ENCODE assay signal across 8 cellular contexts in genomic region chr17:18257747-18258355, GRCh38.
DNase-seq lines count a peak whose midpoint lies in the region; ATAC-seq and TF ChIP-seq lines count a peak whose summit lies in the region.

No MANE protein-coding gene starts in this region.

- H3K4me2 ChIP-seq in BLaER1 treated with 17β-estradiol and CSF1 and Interleukin-3, amounts not matched to agents 10 nM and 100 nM: peak overlapping the region; percentile 86 to 100 (median 93)

- peaks cover 38 to 48% (median 45%) of the 10 kb centered on the region in 10 experiments for H3K4me1 ChIP-seq in BLaER1 treated with 17β-estradiol and CSF1 and Interleukin-3, amounts not matched to agents 10 nM and 100 nM

- TF ChIP-seq CTCF in GM20000 (IDR thresholded peaks at IDR 0.05; ENCODE audit: extremely low read depth, missing control alignments): no peak

- peaks cover 37 to 44% (median 39%) of the 10 kb centered on the region in 11 experiments for H3K36me3 ChIP-seq in BLaER1 treated with 17β-estradiol and CSF1 and Interleukin-3, amounts not matched to agents 10 nM and 100 nM

- peak overlapping the region; percentile 90 to 98 (median 96) for H3K9ac ChIP-seq in BLaER1 treated with 17β-estradiol and CSF1 and Interleukin-3, amounts not matched to agents 10 nM and 100 nM

- no peaks in the 10 kb centered on the region for H3K9me3 ChIP-seq in BLaER1 treated with 17β-estradiol and CSF1 and Interleukin-3, amounts not matched to agents 10 nM and 100 nM (replicated peaks in 1 of 11)

- DNase-seq in GM20000 (ENCODE audit: low spot score) (peak; percentile 83), MV-4-11 (lab: John Stamatoyannopoulos, UW) (peak; percentile 65), dedifferentiated amniotic fluid mesenchymal stem cell (ENCODE audit: extremely low spot score) (peak; percentile 55), left kidney (ENCODE audit: low read depth, low spot score) (peak; percentile 69)
- DNase-seq in stimulated activated CD4-positive, alpha-beta T cell treated with anti-CD3 and anti-CD28 coated beads, Interleukin-4, amount 100 ng/mL, for 1 hour: peak; percentile 41

- ATAC-seq in activated CD4-positive, CD25-positive, alpha-beta regulatory T cell treated with anti-CD3 and anti-CD28 coated beads, Interleukin-2, amount 50 U/mL, for 24 hours: peak; percentile 35 to 39
- ATAC-seq in HG03565 (IDR thresholded peaks at IDR 0.05; ENCODE audit: unreplicated experiment): no peak

- peak overlapping the region; percentile 87 to 100 (median 93) for H3K4me3 ChIP-seq in BLaER1 treated with 17β-estradiol and CSF1 and Interleukin-3, amounts not matched to agents 10 nM and 100 nM

- H3K27ac ChIP-seq in BLaER1 treated with 17β-estradiol and CSF1 and Interleukin-3, amounts not matched to agents 10 nM and 100 nM: peak overlapping the region; percentile 89 to 97 (median 94)

- H4K20me1 ChIP-seq in BLaER1 treated with 17β-estradiol and CSF1 and Interleukin-3, amounts not matched to agents 10 nM and 100 nM: peaks cover 31 to 64% (median 47%) of the 10 kb centered on the region in 11 experiments

- H3K27me3 ChIP-seq in BLaER1 treated with 17β-estradiol and CSF1 and Interleukin-3, amounts not matched to agents 10 nM and 100 nM: no peaks in the 10 kb centered on the region
